ENCODE assay signal across 17 cellular contexts in genomic region chr12:32863128-32863527, GRCh38.
"Had no signal": no experiment of that assay in that cellular context is flagged by ENCODE, and none has a peak within 500 bp of the region (broad histone marks: within the 10 kb centered on the region; RNA-seq: fewer than 3 reads in every experiment).

No MANE protein-coding gene starts in this region.

- DNase-seq: effector memory CD4-positive, alpha-beta T cell; immature natural killer cell; lower lobe of right lung; midbrain; occipital lobe; pancreas; psoas muscle; retina; small intestine; stimulated activated CD4-positive, alpha-beta T cell treated with anti-CD3 and anti-CD28 coated beads, Interleukin-12 subunit alpha, Interleukin-12 subunit beta, amount 100 ng/mL, for 4 hours; stimulated activated naive CD4-positive, alpha-beta T cell; stomach; substantia nigra; trophoblast cell had no signal

- H3K9me3 ChIP-seq: lower lobe of right lung, pancreas, psoas muscle, stomach, thoracic aorta had no signal

- H3K36me3 ChIP-seq: lower lobe of right lung, thoracic aorta had no signal

- H3K4me3 ChIP-seq: lower lobe of right lung, pancreas, psoas muscle, stomach, thoracic aorta had no signal

- ATAC-seq: esophagus mucosa; lower lobe of right lung; natural killer cell treated with Interleukin-12 subunit alpha and Interleukin-12 subunit beta and Interleukin-15 and Interleukin-18, amount 100 ng/mL, for 72 hours; pancreas; psoas muscle had no signal

- H3K27me3 ChIP-seq: pancreas, stomach had no signal

- H3K27ac ChIP-seq: lower lobe of right lung, pancreas, psoas muscle, stomach, thoracic aorta had no signal

- H3K4me1 ChIP-seq: lower lobe of right lung, pancreas, psoas muscle had no signal
